In genomic region chr9:2087500-2088313, GRCh38 we compare ENCODE assay signal across 8 cellular contexts.
DNase-seq lines count a peak whose midpoint lies in the region; ATAC-seq lines count a peak whose summit lies in the region.

No MANE protein-coding gene starts in this region.

- DNase-seq in DMS153 (lab: John Stamatoyannopoulos, UW) (peak; percentile 22), NCI-H460 (ENCODE audit: extremely low read depth, low read depth) (peak; percentile 26), astrocyte of the hippocampus (ENCODE audit: low read depth, low spot score) (peak; percentile 48), left colon (no peak), UCSD-AML1 (lab: John Stamatoyannopoulos, UW; ENCODE audit: unreplicated experiment) (no peak), anterior cingulate cortex (lab: John Stamatoyannopoulos, UW) (no peak)

- intact Hi-C loops in left colon (cut with DNase I, micrococcal nuclease) = loop anchor here in 1 of 2 donors (10.0 kb wide), 1 partner anchor 63 kb away; no protein-coding TSS in a partner anchor

- ATAC-seq in GM18873 (IDR thresholded peaks at IDR 0.05; ENCODE audit: low FRiP score, unreplicated experiment) (peak; percentile 62), HG03066 (IDR thresholded peaks at IDR 0.05; ENCODE audit: low read depth, unreplicated experiment) (peak; percentile 71), left colon (peak; percentile 54)

Comparison
In these comparisons a context has a peak if more than half of its experiments do, and no peak if none do; other contexts are left out.
1. DNase-seq: peak in DMS153 (single experiment), NCI-H460 (single experiment) and astrocyte of the hippocampus (single experiment); none in left colon (0 of 2), UCSD-AML1 (single experiment) and anterior cingulate cortex (0 of 58).
2. Peak in every context shown above with its lines, with median percentiles within 50 percentile points of each other: ATAC-seq.